ENCODE assay signal across 8 cellular contexts in the genomic region with DNA sequence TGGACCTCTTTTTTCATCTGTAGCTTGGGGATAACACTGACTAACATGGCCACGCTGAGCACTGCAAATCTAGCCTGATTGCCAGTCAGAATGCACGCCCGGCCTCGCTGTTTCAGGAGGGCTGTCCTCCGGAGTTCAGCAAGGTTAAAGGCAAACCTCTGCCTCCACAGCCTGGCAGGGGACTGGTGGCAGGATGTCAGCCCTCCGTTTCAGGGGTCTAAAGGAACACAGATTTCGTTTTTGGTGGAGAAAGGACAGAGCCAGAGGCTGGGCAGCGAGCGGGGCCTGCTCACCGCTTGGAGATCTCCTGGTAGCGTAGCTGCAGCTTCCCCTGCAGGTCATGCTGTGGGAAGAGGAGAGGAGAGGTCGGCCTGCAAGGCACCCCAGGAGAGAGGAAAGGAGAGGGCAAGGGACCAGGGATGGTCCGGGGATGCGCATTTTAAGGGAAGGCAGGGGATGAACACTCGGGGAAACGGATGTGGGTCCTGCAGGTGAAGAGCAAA. TPM values are rescaled to one million over a fixed set of nuclear protein-coding genes. Genes with fewer than 3 reads are reported as not detected.
A peak's percentile ranks its signal among the peaks of the same experiment; 100 is the strongest.
DNase-seq lines count a peak whose midpoint lies in the region; ATAC-seq, FAIRE-seq and TF ChIP-seq lines count a peak whose summit lies in the region.

No MANE protein-coding gene starts in this region.

- TF ChIP-seq RAD21 in HepG2 (CRISPR knock-in tag; IDR thresholded peaks at IDR 0.05), result no peak

- intact Hi-C loops in activated naive CD4-positive, alpha-beta T cell treated with anti-CD3 and anti-CD28 coated beads for 36 hours (cut with micrococcal nuclease), result loop anchor here (1.0 to 5.0 kb wide), 11 partner anchors 12 to 1123 kb away; a partner anchor contains a TSS
- intact Hi-C loops in HepG2 (cut with micrococcal nuclease; ENCODE audit: unreplicated experiment), result no loop called here
- intact Hi-C loops in tibial artery (cut with DNase I; ENCODE audit: low total_unique reads), result no loop called here

- H3K27ac Mint-ChIP-seq in activated naive CD4-positive, alpha-beta T cell treated with anti-CD3 and anti-CD28 coated beads for 36 hours, result peak overlapping the region; percentile 95
- H3K27ac Mint-ChIP-seq in brain, result peak overlapping the region; percentile 95 to 99 (median 98)

- H3K27me3 Mint-ChIP-seq in activated naive CD4-positive, alpha-beta T cell treated with anti-CD3 and anti-CD28 coated beads for 36 hours (ENCODE audit: low read depth), result no peaks in the 10 kb centered on the region
- peaks cover 7% of the 10 kb centered on the region for H3K27me3 Mint-ChIP-seq in brain

- H3K9me3 ChIP-seq in Loucy (ENCODE audit: insufficient read depth, low read depth, low read length) (no peaks in the 10 kb centered on the region), HepG2 (ENCODE audit: low read length) (no peaks in the 10 kb centered on the region), tibial artery (no peaks in the 10 kb centered on the region)

- peak overlapping the region; percentile 37; the same call in 1 of the 2 replicates for H2AFZ ChIP-seq in Loucy (ENCODE audit: low read length)
- H2AFZ ChIP-seq in HepG2 (ENCODE audit: low read length), result no peak overlapping the region

- H3K36me3 Mint-ChIP-seq in activated naive CD4-positive, alpha-beta T cell treated with anti-CD3 and anti-CD28 coated beads for 36 hours (ENCODE audit: low read depth), result peaks cover 29% of the 10 kb centered on the region
- H3K36me3 Mint-ChIP-seq in brain, result peaks cover 18% of the 10 kb centered on the region

- under 1% methylated on average over 11 of the region's 16 CpGs for WGBS in HepG2 (ENCODE audit: low lambda C conversion rate)

- H3K27ac ChIP-seq in HepG2 (ENCODE audit: extremely low read length, insufficient read depth, low read length), result peak overlapping the region; percentile 88
- H3K27ac ChIP-seq in tibial artery, result peak overlapping the region; percentile 93 to 95

- no peaks in the 10 kb centered on the region for H3K9me3 Mint-ChIP-seq in activated naive CD4-positive, alpha-beta T cell treated with anti-CD3 and anti-CD28 coated beads for 36 hours
- H3K9me3 Mint-ChIP-seq in brain, result peaks cover 0 to 3% (median 0%) of the 10 kb centered on the region in 5 experiments

- no peak for FAIRE-seq in HepG2 (lab: Jason Lieb, UNC)

- in situ Hi-C loops in HepG2 (cut with HindIII; ENCODE audit: extremely low pct_ligation_motif_present, low pct_unique_long_range_greater_than_20kb), result no loop called here

- no peak for TF ChIP-seq POLR2A in HepG2 (IDR thresholded peaks at IDR 0.05; ENCODE audit: insufficient read depth in 1 of 2, low read depth in 2 of 2, low read length in 2 of 2)

- no TSS peak for BruUV-seq in HepG2 (replicated peaks; lab: Mats Ljungman, UMichigan)

- TF ChIP-seq CTCF in Loucy (conservative IDR thresholded peaks at IDR 0.05; ENCODE audit: low read length), result no peak
- TF ChIP-seq CTCF in brain (conservative IDR thresholded peaks at IDR 0.05), result no peak
- peak; percentile 26; the same call in 1 of the 2 replicates for TF ChIP-seq CTCF in HepG2 (CRISPR knock-in tag; IDR thresholded peaks at IDR 0.05)
- TF ChIP-seq CTCF in tibial artery (IDR thresholded peaks at IDR 0.05), result no peak

- H3K36me3 ChIP-seq in Loucy (ENCODE audit: insufficient read depth, low read length) (no peaks in the 10 kb centered on the region), HepG2 (replicated peaks in 1 of 2; ENCODE audit: control insufficient read depth in 1 of 2, insufficient read depth in 2 of 2, low read length in 2 of 2) (peaks cover 3 to 17% of the 10 kb centered on the region in 2 experiments; a peak in 4 of 5 replicates), tibial artery (peaks cover 3 to 42% (median 33%) of the 10 kb centered on the region in 3 donors)

- H3F3A ChIP-seq in Loucy (ENCODE audit: low read depth), result no peaks in the 10 kb centered on the region

- DNase-seq in activated naive CD4-positive, alpha-beta T cell treated with anti-CD3 and anti-CD28 coated beads for 36 hours, result peak; percentile 36
- DNase-seq in activated naive CD4-positive, alpha-beta T cell treated with anti-CD3 and anti-CD28 coated beads, Interleukin-2, amount 50 U/mL, for 16 hours, result no peak
- DNase-seq in HepG2 (ENCODE audit: low spot score) (peak; percentile 25), tibial artery (no peak), GM19238 (ENCODE audit: insufficient read length, low spot score) (no peak)

- ATAC-seq in HepG2 (peak; percentile 53), HG03469 (IDR thresholded peaks at IDR 0.05; ENCODE audit: unreplicated experiment) (no peak)

- H3K79me2 ChIP-seq in Loucy (ENCODE audit: insufficient read depth, low read length), result peaks cover 47% of the 10 kb centered on the region
- H3K79me2 ChIP-seq in HepG2 (ENCODE audit: insufficient read depth, low read length), result peaks cover 34% of the 10 kb centered on the region

- H3K4me1 ChIP-seq in Loucy (ENCODE audit: insufficient read depth, low read length, poor library complexity, severe bottlenecking) (peaks cover 40% of the 10 kb centered on the region), HepG2 (ENCODE audit: insufficient read depth, low read length) (peaks cover 36% of the 10 kb centered on the region), tibial artery (peaks cover 0 to 36% (median 30%) of the 10 kb centered on the region in 4 donors)

- peak overlapping the region; percentile 100 for H3K4me3 Mint-ChIP-seq in activated naive CD4-positive, alpha-beta T cell treated with anti-CD3 and anti-CD28 coated beads for 36 hours
- peak overlapping the region; percentile 96 to 99 (median 98) for H3K4me3 Mint-ChIP-seq in brain

- H3K4me2 ChIP-seq in Loucy (ENCODE audit: low read depth, low read length, poor library complexity, severe bottlenecking) (peak overlapping the region; percentile 82), HepG2 (ENCODE audit: low read depth, low read length) (peak overlapping the region; percentile 73)

- CTCF ChIA-PET in activated naive CD4-positive, alpha-beta T cell treated with anti-CD3 and anti-CD28 coated beads for 36 hours (lab: Charles Lee), result interaction anchor here (0.6 to 1.4 kb wide), 2 partner anchors 45 to 185 kb away, joined by 3 read pairs; no protein-coding TSS in a partner anchor
- CTCF ChIA-PET in HepG2 (lab: Yijun Ruan, JAX; ENCODE audit: low intra/inter-chr PET ratio, low total read pairs), result no interaction called here

- H3K9me2 ChIP-seq in Loucy (replicated peaks; ENCODE audit: low read depth, low read length), result no peaks in the 10 kb centered on the region

- H3K9ac ChIP-seq in Loucy (ENCODE audit: low read depth, low read length, poor library complexity, severe bottlenecking) (peak overlapping the region; percentile 99), HepG2 (ENCODE audit: insufficient read depth, low read depth, low read length) (peak overlapping the region; percentile 99)

- peaks cover 30% of the 10 kb centered on the region for H3K4me1 Mint-ChIP-seq in activated naive CD4-positive, alpha-beta T cell treated with anti-CD3 and anti-CD28 coated beads for 36 hours (ENCODE audit: low read depth)
- H3K4me1 Mint-ChIP-seq in brain, result peaks cover 32% of the 10 kb centered on the region

- TF ChIP-seq EP300 in HepG2 (IDR thresholded peaks at IDR 0.05; ENCODE audit: low read depth in 2 of 2, low read length in 2 of 2) (no peak), HepG2 (CRISPR knock-in tag; IDR thresholded peaks at IDR 0.05; ENCODE audit: borderline replicate concordance) (no peak)

- no peaks in the 10 kb centered on the region for H3K27me3 ChIP-seq in Loucy (ENCODE audit: insufficient read depth, low read length, poor library complexity, severe bottlenecking)
- H3K27me3 ChIP-seq in HepG2 (ENCODE audit: control insufficient read depth in 1 of 2, insufficient read depth in 2 of 2, low read length in 2 of 2), result no peaks in the 10 kb centered on the region; a peak in 1 of 5 replicates
- H3K27me3 ChIP-seq in tibial artery, result no peaks in the 10 kb centered on the region

- POLR2A ChIA-PET in HepG2 (lab: Yijun Ruan, JAX), result interaction anchor here (0.6 to 6.5 kb wide), 19 partner anchors 8 to 193 kb away, joined by 3 to 39 read pairs (median 5); a partner anchor contains a TSS

- peaks cover 27% of the 10 kb centered on the region for H4K20me1 ChIP-seq in Loucy (ENCODE audit: insufficient read depth, low read length, poor library complexity, severe bottlenecking)
- H4K20me1 ChIP-seq in HepG2 (ENCODE audit: insufficient read depth, low read length), result peaks cover 19% of the 10 kb centered on the region

- H3K4me3 ChIP-seq in Loucy (ENCODE audit: low read length, poor library complexity, severe bottlenecking), result peak overlapping the region; percentile 94
- peak overlapping the region; percentile 69 to 97 (median 82) for H3K4me3 ChIP-seq in HepG2 (replicated peaks in 1 of 3; ENCODE audit: insufficient read depth in 1 of 3, low read depth in 2 of 3, low read length in 3 of 3)
- peak overlapping the region; percentile 91 to 98 for H3K4me3 ChIP-seq in tibial artery

RNA-seq across cellular contexts. Expression of a gene that starts 0.6 kb away (rescaled TPM):
- 100 to 1,000 TPM in 1 of 2 experiments, 10 to 100 TPM in 1; 95.9 to 104 TPM for total RNA-seq in activated naive CD4-positive, alpha-beta T cell treated with anti-CD3 and anti-CD28 coated beads for 36 hours
- polyA plus RNA-seq in brain (ENCODE audit: insufficient read depth, low read depth, low replicate concordance), result 370 TPM
- total RNA-seq in HepG2 (2016; rRNA removed; fragmentation: Illumina TruSeq; extraction: Trizol), result 57.2 and 64.5 TPM in 2 replicates
- 20.0 and 25.8 TPM in 2 replicates for total RNA-seq in HepG2 (2016; cell fraction: cytosol; rRNA removed; fragmentation: Illumina TruSeq; extraction: Trizol; ENCODE audit: low read depth)
- total RNA-seq in HepG2 (2016; cell fraction: insoluble cytoplasmic fraction; rRNA removed; fragmentation: Illumina TruSeq; extraction: Trizol), result 65.5 and 75.0 TPM in 2 replicates
- 24.2 and 27.6 TPM in 2 replicates for total RNA-seq in HepG2 (2016; cell fraction: membrane; rRNA removed; fragmentation: Illumina TruSeq; extraction: Trizol)
- 26.5 and 38.1 TPM in 2 replicates for total RNA-seq in HepG2 (2016; cell fraction: nucleus; rRNA removed; fragmentation: Illumina TruSeq; extraction: Trizol)
- polyA plus RNA-seq in HepG2 (2011; rRNA removed), result 71.5 and 75.3 TPM in 2 replicates
- polyA plus RNA-seq in HepG2 (2011; cell fraction: cytosol; rRNA removed), result 56.6 and 79.4 TPM in 2 replicates
- 36.6 and 51.3 TPM in 2 replicates for polyA plus RNA-seq in HepG2 (2011; cell fraction: nucleus; rRNA removed)
- polyA plus RNA-seq in HepG2 (2012), result 50.0 and 50.9 TPM in 2 replicates
- 29.4 and 33.3 TPM in 2 replicates for polyA plus RNA-seq in HepG2 (2016; cell fraction: cytosol; fragmentation: Illumina TruSeq; extraction: Trizol; ENCODE audit: low read depth)
- polyA plus RNA-seq in HepG2 (2016; cell fraction: insoluble cytoplasmic fraction; fragmentation: Illumina TruSeq; extraction: Trizol; ENCODE audit: low read depth), result 101 and 102 TPM in 2 replicates
- polyA plus RNA-seq in HepG2 (2016; cell fraction: membrane; fragmentation: Illumina TruSeq; extraction: Trizol; ENCODE audit: low read depth), result 32.9 and 35.8 TPM in 2 replicates
- 67.5 and 70.8 TPM in 2 replicates for polyA plus RNA-seq in HepG2 (2016; cell fraction: nucleus; fragmentation: Illumina TruSeq; extraction: Trizol; ENCODE audit: insufficient read depth, low read depth)
- polyA minus RNA-seq in HepG2 (2011; rRNA and poly(A)+ RNA removed; ENCODE audit: low replicate concordance), result 160 and 193 TPM in 2 replicates
- 44.6 and 56.9 TPM in 2 replicates for polyA minus RNA-seq in HepG2 (2011; cell fraction: cytosol; rRNA and poly(A)+ RNA removed)
- polyA minus RNA-seq in HepG2 (2011; cell fraction: nucleus; rRNA and poly(A)+ RNA removed), result 21.2 and 22.9 TPM in 2 replicates

RNA-seq across cellular contexts. Expression of a gene that starts 0.7 kb away (rescaled TPM):
- total RNA-seq in activated naive CD4-positive, alpha-beta T cell treated with anti-CD3 and anti-CD28 coated beads for 36 hours, result 1,000 to 10,000 TPM; 2,814 to 3,007 TPM
- polyA plus RNA-seq in brain (ENCODE audit: insufficient read depth, low read depth, low replicate concordance), result 2,519 TPM
- 281 and 319 TPM in 2 replicates for total RNA-seq in HepG2 (2016; rRNA removed; fragmentation: Illumina TruSeq; extraction: Trizol)
- total RNA-seq in HepG2 (2016; cell fraction: cytosol; rRNA removed; fragmentation: Illumina TruSeq; extraction: Trizol; ENCODE audit: low read depth), result 424 and 447 TPM in 2 replicates
- 291 and 334 TPM in 2 replicates for total RNA-seq in HepG2 (2016; cell fraction: insoluble cytoplasmic fraction; rRNA removed; fragmentation: Illumina TruSeq; extraction: Trizol)
- 667 and 807 TPM in 2 replicates for total RNA-seq in HepG2 (2016; cell fraction: membrane; rRNA removed; fragmentation: Illumina TruSeq; extraction: Trizol)
- total RNA-seq in HepG2 (2016; cell fraction: nucleus; rRNA removed; fragmentation: Illumina TruSeq; extraction: Trizol), result 139 and 147 TPM in 2 replicates
- polyA plus RNA-seq in HepG2 (2011; rRNA removed), result 521 and 545 TPM in 2 replicates
- 604 and 791 TPM in 2 replicates for polyA plus RNA-seq in HepG2 (2011; cell fraction: cytosol; rRNA removed)
- polyA plus RNA-seq in HepG2 (2011; cell fraction: nucleus; rRNA removed), result 232 and 285 TPM in 2 replicates
- polyA plus RNA-seq in HepG2 (2012), result 1,428 and 2,679 TPM in 2 replicates
- 858 and 886 TPM in 2 replicates for polyA plus RNA-seq in HepG2 (2016; cell fraction: cytosol; fragmentation: Illumina TruSeq; extraction: Trizol; ENCODE audit: low read depth)
- polyA plus RNA-seq in HepG2 (2016; cell fraction: insoluble cytoplasmic fraction; fragmentation: Illumina TruSeq; extraction: Trizol; ENCODE audit: low read depth), result 429 and 441 TPM in 2 replicates
- 1,075 and 1,148 TPM in 2 replicates for polyA plus RNA-seq in HepG2 (2016; cell fraction: membrane; fragmentation: Illumina TruSeq; extraction: Trizol; ENCODE audit: low read depth)
- polyA plus RNA-seq in HepG2 (2016; cell fraction: nucleus; fragmentation: Illumina TruSeq; extraction: Trizol; ENCODE audit: insufficient read depth, low read depth), result 346 and 368 TPM in 2 replicates
- 312 and 362 TPM in 2 replicates for polyA minus RNA-seq in HepG2 (2011; rRNA and poly(A)+ RNA removed; ENCODE audit: low replicate concordance)
- 181 and 188 TPM in 2 replicates for polyA minus RNA-seq in HepG2 (2011; cell fraction: cytosol; rRNA and poly(A)+ RNA removed)
- 59.9 and 62.0 TPM in 2 replicates for polyA minus RNA-seq in HepG2 (2011; cell fraction: nucleus; rRNA and poly(A)+ RNA removed)

RNA-seq across cellular contexts. Expression of a gene that starts 12.5 kb away (rescaled TPM):
- total RNA-seq in activated naive CD4-positive, alpha-beta T cell treated with anti-CD3 and anti-CD28 coated beads for 36 hours, result 10 to 100 TPM; 37.6 to 40.1 TPM
- 131 TPM for polyA plus RNA-seq in brain (ENCODE audit: insufficient read depth, low read depth, low replicate concordance)
- 44.4 and 99.9 TPM in 2 replicates for total RNA-seq in HepG2 (2016; rRNA removed; fragmentation: Illumina TruSeq; extraction: Trizol)
- 33.7 and 41.4 TPM in 2 replicates for total RNA-seq in HepG2 (2016; cell fraction: cytosol; rRNA removed; fragmentation: Illumina TruSeq; extraction: Trizol; ENCODE audit: low read depth)
- 38.7 and 105 TPM in 2 replicates for total RNA-seq in HepG2 (2016; cell fraction: insoluble cytoplasmic fraction; rRNA removed; fragmentation: Illumina TruSeq; extraction: Trizol)
- total RNA-seq in HepG2 (2016; cell fraction: membrane; rRNA removed; fragmentation: Illumina TruSeq; extraction: Trizol), result 46.2 and 54.2 TPM in 2 replicates
- 71.9 and 97.9 TPM in 2 replicates for total RNA-seq in HepG2 (2016; cell fraction: nucleus; rRNA removed; fragmentation: Illumina TruSeq; extraction: Trizol)
- polyA plus RNA-seq in HepG2 (2011; rRNA removed), result 79.9 and 83.1 TPM in 2 replicates
- 83.1 and 180 TPM in 2 replicates for polyA plus RNA-seq in HepG2 (2011; cell fraction: cytosol; rRNA removed)
- polyA plus RNA-seq in HepG2 (2011; cell fraction: nucleus; rRNA removed), result 74.5 and 85.3 TPM in 2 replicates
- 39.6 and 41.4 TPM in 2 replicates for polyA plus RNA-seq in HepG2 (2012)
- 44.2 and 49.5 TPM in 2 replicates for polyA plus RNA-seq in HepG2 (2016; cell fraction: cytosol; fragmentation: Illumina TruSeq; extraction: Trizol; ENCODE audit: low read depth)
- 44.8 and 52.3 TPM in 2 replicates for polyA plus RNA-seq in HepG2 (2016; cell fraction: insoluble cytoplasmic fraction; fragmentation: Illumina TruSeq; extraction: Trizol; ENCODE audit: low read depth)
- 41.2 and 46.0 TPM in 2 replicates for polyA plus RNA-seq in HepG2 (2016; cell fraction: membrane; fragmentation: Illumina TruSeq; extraction: Trizol; ENCODE audit: low read depth)
- 165 and 175 TPM in 2 replicates for polyA plus RNA-seq in HepG2 (2016; cell fraction: nucleus; fragmentation: Illumina TruSeq; extraction: Trizol; ENCODE audit: insufficient read depth, low read depth)
- polyA minus RNA-seq in HepG2 (2011; rRNA and poly(A)+ RNA removed; ENCODE audit: low replicate concordance), result 58.2 and 70.2 TPM in 2 replicates
- polyA minus RNA-seq in HepG2 (2011; cell fraction: cytosol; rRNA and poly(A)+ RNA removed), result 23.7 and 37.5 TPM in 2 replicates
- polyA minus RNA-seq in HepG2 (2011; cell fraction: nucleus; rRNA and poly(A)+ RNA removed), result 8.4 and 8.7 TPM in 2 replicates

RNA-seq across cellular contexts. Expression of a gene that starts 22.4 kb away (rescaled TPM):
- under 1 TPM; 0.17 to 0.36 TPM for total RNA-seq in activated naive CD4-positive, alpha-beta T cell treated with anti-CD3 and anti-CD28 coated beads for 36 hours
- polyA plus RNA-seq in brain (ENCODE audit: insufficient read depth, low read depth, low replicate concordance) (3.2 TPM), HepG2 (2011; rRNA removed) (0.20 and 0.73 TPM in 2 replicates)
- 0.15 and 0.18 TPM in 2 replicates for total RNA-seq in HepG2 (2016; rRNA removed; fragmentation: Illumina TruSeq; extraction: Trizol)
- not detected in 2 replicates for total RNA-seq in HepG2 (2016; cell fraction: cytosol; rRNA removed; fragmentation: Illumina TruSeq; extraction: Trizol; ENCODE audit: low read depth)
- total RNA-seq in HepG2 (2016; cell fraction: insoluble cytoplasmic fraction; rRNA removed; fragmentation: Illumina TruSeq; extraction: Trizol), result 0.06 and 0.35 TPM in 2 replicates
- total RNA-seq in HepG2 (2016; cell fraction: membrane; rRNA removed; fragmentation: Illumina TruSeq; extraction: Trizol), result 0.07 and 0.28 TPM in 2 replicates
- 0.12 and 0.22 TPM in 2 replicates for total RNA-seq in HepG2 (2016; cell fraction: nucleus; rRNA removed; fragmentation: Illumina TruSeq; extraction: Trizol)
- polyA plus RNA-seq in HepG2 (2011; cell fraction: cytosol; rRNA removed), result 0.32 and 0.46 TPM in 2 replicates
- polyA plus RNA-seq in HepG2 (2011; cell fraction: nucleus; rRNA removed), result 1.5 and 1.8 TPM in 2 replicates
- 0.27 and 0.32 TPM in 2 replicates for polyA plus RNA-seq in HepG2 (2012)
- polyA plus RNA-seq in HepG2 (2016; cell fraction: cytosol; fragmentation: Illumina TruSeq; extraction: Trizol; ENCODE audit: low read depth), result not detected in 2 replicates
- 0.22 TPM in 1 of 2 replicates, not detected in the other for polyA plus RNA-seq in HepG2 (2016; cell fraction: insoluble cytoplasmic fraction; fragmentation: Illumina TruSeq; extraction: Trizol; ENCODE audit: low read depth)
- 0.12 TPM in 1 of 2 replicates, not detected in the other for polyA plus RNA-seq in HepG2 (2016; cell fraction: membrane; fragmentation: Illumina TruSeq; extraction: Trizol; ENCODE audit: low read depth)
- polyA plus RNA-seq in HepG2 (2016; cell fraction: nucleus; fragmentation: Illumina TruSeq; extraction: Trizol; ENCODE audit: insufficient read depth, low read depth), result 0.45 and 0.62 TPM in 2 replicates
- polyA minus RNA-seq in HepG2 (2011; rRNA and poly(A)+ RNA removed; ENCODE audit: low replicate concordance), result 0.32 TPM in 1 of 2 replicates, not detected in the other
- not detected in 2 replicates for polyA minus RNA-seq in HepG2 (2011; cell fraction: cytosol; rRNA and poly(A)+ RNA removed)
- polyA minus RNA-seq in HepG2 (2011; cell fraction: nucleus; rRNA and poly(A)+ RNA removed), result 0.77 and 1.5 TPM in 2 replicates

RNA-seq across cellular contexts. Expression of a gene that starts 43.3 kb away (rescaled TPM):
- not detected for total RNA-seq in activated naive CD4-positive, alpha-beta T cell treated with anti-CD3 and anti-CD28 coated beads for 36 hours
- polyA plus RNA-seq in brain (ENCODE audit: insufficient read depth, low read depth, low replicate concordance), result 23.4 TPM
- 0.20 and 0.80 TPM in 2 replicates for total RNA-seq in HepG2 (2016; rRNA removed; fragmentation: Illumina TruSeq; extraction: Trizol)
- total RNA-seq in HepG2 (2016; cell fraction: cytosol; rRNA removed; fragmentation: Illumina TruSeq; extraction: Trizol; ENCODE audit: low read depth), result 0.10 and 0.35 TPM in 2 replicates
- total RNA-seq in HepG2 (2016; cell fraction: insoluble cytoplasmic fraction; rRNA removed; fragmentation: Illumina TruSeq; extraction: Trizol), result 0.27 and 0.80 TPM in 2 replicates
- total RNA-seq in HepG2 (2016; cell fraction: membrane; rRNA removed; fragmentation: Illumina TruSeq; extraction: Trizol), result 0.48 and 0.71 TPM in 2 replicates
- total RNA-seq in HepG2 (2016; cell fraction: nucleus; rRNA removed; fragmentation: Illumina TruSeq; extraction: Trizol), result 0.78 and 1.6 TPM in 2 replicates
- 21.7 and 39.9 TPM in 2 replicates for polyA plus RNA-seq in HepG2 (2011; rRNA removed)
- 24.1 and 25.1 TPM in 2 replicates for polyA plus RNA-seq in HepG2 (2011; cell fraction: cytosol; rRNA removed)
- polyA plus RNA-seq in HepG2 (2011; cell fraction: nucleus; rRNA removed), result 62.7 and 74.1 TPM in 2 replicates
- 15.1 and 16.8 TPM in 2 replicates for polyA plus RNA-seq in HepG2 (2012)
- 0.22 and 0.23 TPM in 2 replicates for polyA plus RNA-seq in HepG2 (2016; cell fraction: cytosol; fragmentation: Illumina TruSeq; extraction: Trizol; ENCODE audit: low read depth)
- 0.29 and 0.58 TPM in 2 replicates for polyA plus RNA-seq in HepG2 (2016; cell fraction: insoluble cytoplasmic fraction; fragmentation: Illumina TruSeq; extraction: Trizol; ENCODE audit: low read depth)
- polyA plus RNA-seq in HepG2 (2016; cell fraction: membrane; fragmentation: Illumina TruSeq; extraction: Trizol; ENCODE audit: low read depth), result 0.19 TPM in 2 replicates
- polyA plus RNA-seq in HepG2 (2016; cell fraction: nucleus; fragmentation: Illumina TruSeq; extraction: Trizol; ENCODE audit: insufficient read depth, low read depth), result 2.5 and 3.1 TPM in 2 replicates
- 0.14 and 19.3 TPM in 2 replicates for polyA minus RNA-seq in HepG2 (2011; rRNA and poly(A)+ RNA removed; ENCODE audit: low replicate concordance)
- 14.2 and 17.5 TPM in 2 replicates for polyA minus RNA-seq in HepG2 (2011; cell fraction: cytosol; rRNA and poly(A)+ RNA removed)
- 14.4 and 18.8 TPM in 2 replicates for polyA minus RNA-seq in HepG2 (2011; cell fraction: nucleus; rRNA and poly(A)+ RNA removed)

Comparison
In these comparisons a context has a peak if more than half of its experiments do, and no peak if none do; other contexts are left out.
1. DNase-seq: peak in activated naive CD4-positive, alpha-beta T cell treated with anti-CD3 and anti-CD28 coated beads for 36 hours (single experiment) and HepG2 (single experiment); none in activated naive CD4-positive, alpha-beta T cell treated with anti-CD3 and anti-CD28 coated beads, Interleukin-2, amount 50 U/mL, for 16 hours (single experiment), tibial artery (0 of 2) and GM19238 (single experiment).
2. Peak in every context shown above with its lines, with median percentiles within 50 percentile points of each other: H3K4me3 ChIP-seq.